ENCODE assay signal across 8 cellular contexts in the genomic region with DNA sequence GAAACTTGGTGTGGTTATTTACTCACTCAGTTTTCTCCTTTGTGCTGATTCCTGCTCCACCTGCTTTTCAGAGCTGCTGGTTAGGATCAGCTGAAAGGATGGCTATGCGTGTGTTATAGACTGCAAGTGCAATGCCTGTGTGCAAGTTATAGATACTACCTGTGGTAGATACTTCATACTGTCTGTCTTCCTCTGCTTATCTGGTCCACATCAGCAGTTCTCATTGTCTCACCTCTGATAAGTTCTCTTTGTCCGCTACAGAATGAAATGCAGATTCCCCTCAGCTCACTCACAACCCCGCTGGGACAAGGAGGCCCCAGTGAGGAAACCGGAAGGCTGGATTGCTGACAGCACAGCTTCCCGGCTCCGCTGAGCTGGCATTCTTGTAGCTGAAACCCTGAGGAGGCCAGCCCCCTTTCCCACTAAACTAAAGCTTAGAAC. TPM values are rescaled to one million over a fixed set of nuclear protein-coding genes. Genes with fewer than 3 reads are reported as not detected.
DNase-seq lines count a peak whose midpoint lies in the region; ATAC-seq and TF ChIP-seq lines count a peak whose summit lies in the region.

No MANE protein-coding gene starts in this region.

- no peaks in the 10 kb centered on the region for H4K20me1 ChIP-seq in PC-9 (ENCODE audit: insufficient read depth)

- H3K4me2 ChIP-seq in PC-9: no peak overlapping the region

- TF ChIP-seq POLR2A in body of pancreas (IDR thresholded peaks at IDR 0.05): no peak

- H2AFZ ChIP-seq in PC-9: no peak overlapping the region

- CTCF ChIA-PET in PC-9 (lab: Charles Lee): no interaction called here

- H3K27me3 ChIP-seq in body of pancreas (no peaks in the 10 kb centered on the region), iPS DF 6.9 (ENCODE audit: control insufficient read depth, insufficient read depth, low read length) (no peaks in the 10 kb centered on the region), PC-9 (ENCODE audit: insufficient read depth, low read depth) (no peaks in the 10 kb centered on the region)

- intact Hi-C loops in body of pancreas (cut with DNase I) (no loop called here), PC-9 (cut with micrococcal nuclease; ENCODE audit: unreplicated experiment) (no loop called here)

- H3K4me3 ChIP-seq in body of pancreas (no peak overlapping the region), iPS DF 6.9 (ENCODE audit: low read length) (no peak overlapping the region), PC-9 (no peak overlapping the region)

- no peaks in the 10 kb centered on the region for H3F3A ChIP-seq in PC-9 (ENCODE audit: insufficient read depth, low read depth)

- no peaks in the 10 kb centered on the region for H3K36me3 ChIP-seq in body of pancreas (replicated peaks in 1 of 2; ENCODE audit: insufficient read depth in 1 of 2, low read depth in 2 of 2)
- H3K36me3 ChIP-seq in iPS DF 6.9 (ENCODE audit: control insufficient read depth, insufficient read depth, low read length): no peaks in the 10 kb centered on the region
- H3K36me3 ChIP-seq in PC-9 (ENCODE audit: low read depth): no peaks in the 10 kb centered on the region

- POLR2A ChIA-PET in PC-9 (lab: Charles Lee; ENCODE audit: unreplicated experiment): no interaction called here

- peak overlapping the region in 1 of 4 donors; percentile 67 for H3K27ac ChIP-seq in body of pancreas
- no peak overlapping the region for H3K27ac ChIP-seq in iPS DF 6.9 (ENCODE audit: low read length)
- no peak overlapping the region for H3K27ac ChIP-seq in PC-9

- BruUV-seq in PC-9 (replicated peaks; lab: Mats Ljungman, UMichigan): no TSS peak

- no peaks in the 10 kb centered on the region for H3K9me3 ChIP-seq in body of pancreas
- H3K9me3 ChIP-seq in iPS DF 6.9 (ENCODE audit: control insufficient read depth, insufficient read depth, low read length): no peaks in the 10 kb centered on the region
- no peaks in the 10 kb centered on the region for H3K9me3 ChIP-seq in PC-9 (ENCODE audit: insufficient read depth, low read depth)

- H3K4me1 ChIP-seq in body of pancreas (no peaks in the 10 kb centered on the region), iPS DF 6.9 (ENCODE audit: control insufficient read depth, insufficient read depth, low read length) (no peaks in the 10 kb centered on the region; the same call in 1 of the 2 replicates), PC-9 (replicated peaks; ENCODE audit: insufficient read depth) (peaks cover 12% of the 10 kb centered on the region)

- DNase-seq in HCEC 1CT (peak; percentile 51), body of pancreas (peak in 2 of 4 donors; percentile 23 to 63), iPS DF 6.9 (ENCODE audit: low read depth, low spot score) (peak; percentile 27), smooth muscle cell of the brain vasculature (ENCODE audit: low read depth, low spot score) (peak; percentile 74), PC-9 (no peak), putamen (ENCODE audit: low spot score) (no peak)

- no peaks in the 10 kb centered on the region for H3K79me2 ChIP-seq in PC-9 (ENCODE audit: low read depth)

- TF ChIP-seq CTCF in body of pancreas (IDR thresholded peaks at IDR 0.05): no peak
- TF ChIP-seq CTCF in PC-9 (conservative IDR thresholded peaks at IDR 0.05): no peak

- H3K9me2 ChIP-seq in PC-9 (ENCODE audit: insufficient read depth): no peaks in the 10 kb centered on the region

- WGBS in body of pancreas, 2 donors: 52 to 85% methylated on average over 6 of the region's 6 CpGs
- no CpG with 5 or more reads among the region's 6 CpGs for WGBS in iPS DF 6.9 (ENCODE audit: insufficient coverage, insufficient read length)

- peak; percentile 35 for ATAC-seq in body of pancreas
- no peak for ATAC-seq in GM18511 (IDR thresholded peaks at IDR 0.05; ENCODE audit: unreplicated experiment)
- no peak for ATAC-seq in GM18873 (IDR thresholded peaks at IDR 0.05; ENCODE audit: low FRiP score, unreplicated experiment)

RNA-seq across cellular contexts. Expression of gene LYVE1, which starts 37.5 kb away (rescaled TPM):
- total RNA-seq in body of pancreas (10 to 100 TPM in 1 of 2 donors, 1 to 10 TPM in 1; 6.9 to 31.4 TPM), PC-9 (2021) (not detected in 2 replicates)

Comparison
In these comparisons a context has a peak if more than half of its experiments do, and no peak if none do; other contexts are left out.
1. DNase-seq: peak in HCEC 1CT (single experiment), iPS DF 6.9 (single experiment) and smooth muscle cell of the brain vasculature (single experiment); none in PC-9 (0 of 2) and putamen (single experiment).